Comparison of ENCODE assay signal across 22 cellular contexts in the genomic region with DNA sequence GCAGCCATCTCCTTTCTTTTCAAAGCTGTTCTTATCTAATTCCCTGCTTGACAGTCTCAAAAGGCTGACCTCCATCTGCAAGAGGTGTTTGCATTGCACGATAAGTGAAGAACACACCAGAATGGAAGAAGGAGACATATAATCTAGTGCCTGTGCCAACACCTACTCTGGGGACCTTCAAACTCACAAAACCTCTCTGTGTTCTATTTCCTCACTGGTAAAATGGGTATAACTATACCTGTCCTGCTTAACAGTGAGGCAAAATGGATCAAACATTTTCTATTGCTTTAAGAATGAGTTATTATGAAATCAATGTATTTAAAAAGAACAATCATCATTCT.
DNase-seq lines count a peak whose midpoint lies in the region; ATAC-seq and TF ChIP-seq lines count a peak whose summit lies in the region.
"Had no signal": no experiment of that assay in that cellular context is flagged by ENCODE, and none has a peak within 500 bp of the region (broad histone marks: within the 10 kb centered on the region; RNA-seq: fewer than 3 reads in every experiment).

No MANE protein-coding gene starts in this region.

- POLR2A ChIA-PET in A673 (lab: Charles Lee; ENCODE audit: low non-redundant PET), result no interaction called here

- H3K27ac ChIP-seq in right cardiac atrium (ENCODE audit: low read length) (peak overlapping the region; percentile 3), right atrium auricular region (peak overlapping the region in 1 of 2 donors; percentile 31), A673 (ENCODE audit: low read depth, low read length, poor library complexity, severe bottlenecking) (no peak overlapping the region)
- H3K27ac ChIP-seq: C4-2B, GM23248, KMS-11 had no signal

- ATAC-seq in right cardiac atrium (peak; percentile 47 to 61), GM18502 (IDR thresholded peaks at IDR 0.05; ENCODE audit: poor library complexity, unreplicated experiment) (no peak)
- ATAC-seq: CD8-positive, alpha-beta T cell had no signal

- H3K9me3 ChIP-seq in right cardiac atrium (ENCODE audit: control insufficient read depth, low read length), result no peaks in the 10 kb centered on the region
- H3K9me3 ChIP-seq in right atrium auricular region, result no peaks in the 10 kb centered on the region
- no peaks in the 10 kb centered on the region for H3K9me3 ChIP-seq in A673 (ENCODE audit: low read depth, low read length, poor library complexity, severe bottlenecking)
- H3K9me3 ChIP-seq: Caco-2 had no signal

- H3K4me1 ChIP-seq in right cardiac atrium (ENCODE audit: control insufficient read depth, insufficient read depth, low read length) (no peaks in the 10 kb centered on the region), right atrium auricular region (peaks cover 0 to 4% of the 10 kb centered on the region in 2 donors), A673 (ENCODE audit: insufficient read depth, low read length, poor library complexity, severe bottlenecking) (no peaks in the 10 kb centered on the region)
- H3K4me1 ChIP-seq: Caco-2 had no signal

- no peaks in the 10 kb centered on the region for H3K36me3 ChIP-seq in right atrium auricular region
- H3K36me3 ChIP-seq in A673 (ENCODE audit: insufficient read depth, low read length, poor library complexity, severe bottlenecking), result no peaks in the 10 kb centered on the region

- H3K9me3 Mint-ChIP-seq in brain (peaks cover 2 to 4% (median 3%) of the 10 kb centered on the region in 5 experiments), nephron (peaks cover 4% of the 10 kb centered on the region)

- 17% methylated on average over 1 of the region's 1 CpG for WGBS in right cardiac atrium

- peak overlapping the region in 3 of 5 experiments; percentile 44 to 63 (median 53) for H3K27ac Mint-ChIP-seq in brain
- peak overlapping the region in 2 of 3 experiments; percentile 35 to 55 for H3K27ac Mint-ChIP-seq in nephron
- H3K27ac Mint-ChIP-seq: B cell; CD8-positive, alpha-beta T cell; H9; IgD-negative memory B cell had no signal

- H3K36me3 Mint-ChIP-seq in brain, result no peaks in the 10 kb centered on the region
- peaks cover 9% of the 10 kb centered on the region for H3K36me3 Mint-ChIP-seq in nephron (ENCODE audit: low read depth)
- H3K36me3 Mint-ChIP-seq: CD8-positive, alpha-beta T cell; IgD-negative memory B cell had no signal

- H3K27me3 Mint-ChIP-seq in brain (peaks cover 5% of the 10 kb centered on the region), nephron (ENCODE audit: low read depth) (no peaks in the 10 kb centered on the region)
- H3K27me3 Mint-ChIP-seq: B cell, IgD-negative memory B cell had no signal

- H3K27me3 ChIP-seq in right cardiac atrium (ENCODE audit: control insufficient read depth, insufficient read depth), result no peaks in the 10 kb centered on the region
- H3K27me3 ChIP-seq in right atrium auricular region, result no peaks in the 10 kb centered on the region
- no peaks in the 10 kb centered on the region for H3K27me3 ChIP-seq in A673 (replicated peaks; ENCODE audit: insufficient read depth, low read depth, low read length, poor library complexity)

- DNase-seq in right cardiac atrium (no peak), right atrium auricular region (ENCODE audit: low spot score) (no peak), epidermal melanocyte (ENCODE audit: insufficient read length, low spot score) (no peak), A673 (ENCODE audit: low spot score) (no peak)
- DNase-seq: Caco-2; CD8-positive, alpha-beta T cell; DMS79 treated with DMSO at 0.1 percent for 48 hours; GM23248; H9; MM.1S; NCI-H1417; NCI-H1694; NCI-H526; RPMI8226; SHP77 treated with DMSO at 0.1 percent for 48 hours had no signal

- CTCF ChIA-PET in A673 (lab: Charles Lee), result no interaction called here

- no peak overlapping the region for H3K4me3 ChIP-seq in right cardiac atrium (ENCODE audit: low read length)
- no peak overlapping the region for H3K4me3 ChIP-seq in right atrium auricular region
- no peak overlapping the region for H3K4me3 ChIP-seq in A673 (ENCODE audit: low read depth, low read length, poor library complexity, severe bottlenecking)
- H3K4me3 ChIP-seq: GM23248 had no signal

- intact Hi-C loops in right cardiac atrium (cut with DNase I), result no loop called here
- intact Hi-C loops in A673 (cut with micrococcal nuclease; ENCODE audit: unreplicated experiment), result no loop called here

- TF ChIP-seq CTCF in right atrium auricular region (IDR thresholded peaks at IDR 0.05), result no peak
- no peak for TF ChIP-seq CTCF in brain (conservative IDR thresholded peaks at IDR 0.05)
- TF ChIP-seq CTCF in nephron (IDR thresholded peaks at IDR 0.05; ENCODE audit: unreplicated experiment in 3 of 3), result no peak
- TF ChIP-seq CTCF in A673 (conservative IDR thresholded peaks at IDR 0.05; ENCODE audit: low read depth, low read length), result no peak

- BruUV-seq in A673 (replicated peaks; lab: Mats Ljungman, UMichigan), result no TSS peak

- H3K4me1 Mint-ChIP-seq in brain (peaks cover 10% of the 10 kb centered on the region), nephron (peaks cover 32% of the 10 kb centered on the region)
- H3K4me1 Mint-ChIP-seq: B cell, H9, IgD-negative memory B cell had no signal

- H3K4me3 Mint-ChIP-seq in brain, result peak overlapping the region in 1 of 5 experiments; percentile 8
- no peak overlapping the region for H3K4me3 Mint-ChIP-seq in nephron
- H3K4me3 Mint-ChIP-seq: B cell; CD8-positive, alpha-beta T cell; H9; IgD-negative memory B cell had no signal
